In the genomic region with DNA sequence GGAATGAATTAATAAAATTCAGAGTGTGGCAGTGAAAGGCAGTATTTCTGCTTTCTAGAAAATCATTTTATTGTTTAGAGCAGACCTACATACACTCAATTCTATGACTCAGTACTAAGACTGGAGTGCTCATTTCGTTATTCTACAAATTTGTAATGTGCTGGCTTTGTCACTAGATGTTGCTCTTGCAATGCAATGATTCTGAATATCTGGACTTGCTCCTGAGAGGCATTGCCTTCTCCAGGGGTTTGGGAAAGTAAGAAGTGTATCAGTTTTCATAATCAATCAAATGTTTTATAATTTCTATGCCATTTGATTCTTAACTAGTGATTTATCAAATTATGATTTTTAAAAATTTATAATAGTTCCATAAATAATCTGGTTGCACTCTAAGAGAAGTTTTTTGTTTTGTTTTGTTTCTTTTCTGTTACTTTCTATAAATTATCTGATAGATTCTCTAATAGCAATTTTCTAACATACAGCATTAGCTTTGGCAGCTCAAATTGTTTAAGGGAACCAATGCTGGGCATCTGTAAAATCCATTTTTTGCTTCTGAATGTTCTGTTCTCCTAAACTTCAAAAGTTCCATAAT, we compare ENCODE assay signal across 8 cellular contexts.
A peak's percentile ranks its signal among the peaks of the same experiment; 100 is the strongest.
DNase-seq lines count a peak whose midpoint lies in the region; ATAC-seq and TF ChIP-seq lines count a peak whose summit lies in the region.

No MANE protein-coding gene starts in this region.

- H3K4me2 ChIP-seq in GM23338 (no peak overlapping the region), mesendoderm (ENCODE audit: low read length) (no peak overlapping the region)

- no peak overlapping the region for H2AK5ac ChIP-seq in mesendoderm (ENCODE audit: low read length)

- intact Hi-C loops in activated naive CD4-positive, alpha-beta T cell treated with anti-CD3 and anti-CD28 coated beads for 36 hours (cut with micrococcal nuclease): loop anchor here (1.0 to 5.0 kb wide), 5 partner anchors 97 to 729 kb away; no protein-coding TSS in a partner anchor

- no peak overlapping the region for H3K23ac ChIP-seq in mesendoderm (ENCODE audit: low read length)

- H2BK5ac ChIP-seq in mesendoderm (ENCODE audit: low read length): no peak overlapping the region

- H3K79me1 ChIP-seq in mesendoderm (ENCODE audit: low read length): no peaks in the 10 kb centered on the region

- no peak overlapping the region for H3K9ac ChIP-seq in mesendoderm (ENCODE audit: low read length)

- H3K4me1 ChIP-seq in GM23338 (ENCODE audit: insufficient read depth): peaks cover 27% of the 10 kb centered on the region
- H3K4me1 ChIP-seq in mesendoderm (ENCODE audit: control insufficient read depth, low read depth, low read length): peaks cover 4% of the 10 kb centered on the region

- in situ Hi-C loops in KBM-7 (cut with MboI; ENCODE audit: low pct_unique_long_range_greater_than_20kb, low sequenced_read_pairs): loop anchor here (10.0 kb wide), 1 partner anchor 191 kb away; no protein-coding TSS in a partner anchor

- no peaks in the 10 kb centered on the region for H3F3A ChIP-seq in GM23338 (replicated peaks; ENCODE audit: low read depth)

- H3K9me3 Mint-ChIP-seq in activated naive CD4-positive, alpha-beta T cell treated with anti-CD3 and anti-CD28 coated beads for 36 hours: no peaks in the 10 kb centered on the region
- H3K9me3 Mint-ChIP-seq in GM23338: no peaks in the 10 kb centered on the region

- WGBS in mesendoderm (ENCODE audit: extremely low coverage, insufficient coverage, low lambda C conversion rate): no CpG with 5 or more reads among the region's 1 CpG

- peak; percentile 78 for ATAC-seq in GM23338

- H3K36me3 ChIP-seq in GM23338 (ENCODE audit: insufficient read depth) (no peaks in the 10 kb centered on the region), mesendoderm (ENCODE audit: control insufficient read depth, insufficient read depth, low read length) (no peaks in the 10 kb centered on the region)

- no peak overlapping the region for H3K4me3 Mint-ChIP-seq in activated naive CD4-positive, alpha-beta T cell treated with anti-CD3 and anti-CD28 coated beads for 36 hours
- H3K4me3 Mint-ChIP-seq in GM23338: no peak overlapping the region

- H3K27me3 Mint-ChIP-seq in activated naive CD4-positive, alpha-beta T cell treated with anti-CD3 and anti-CD28 coated beads for 36 hours (ENCODE audit: low read depth): no peaks in the 10 kb centered on the region
- peaks cover 2% of the 10 kb centered on the region for H3K27me3 Mint-ChIP-seq in GM23338 (ENCODE audit: insufficient read depth, low read depth, poor library complexity)

- H4K8ac ChIP-seq in mesendoderm (ENCODE audit: low read depth, low read length): no peak overlapping the region

- CTCF ChIA-PET in activated naive CD4-positive, alpha-beta T cell treated with anti-CD3 and anti-CD28 coated beads for 36 hours (lab: Charles Lee): interaction anchor here (0.6 to 21.6 kb wide), 30 partner anchors 8 to 1345 kb away, joined by 3 to 474 read pairs (median 5); no protein-coding TSS in a partner anchor

- no peak overlapping the region for H2BK120ac ChIP-seq in mesendoderm (ENCODE audit: low read depth, low read length)

- H3K4me1 Mint-ChIP-seq in activated naive CD4-positive, alpha-beta T cell treated with anti-CD3 and anti-CD28 coated beads for 36 hours (ENCODE audit: low read depth): peaks cover 48% of the 10 kb centered on the region
- H3K4me1 Mint-ChIP-seq in GM23338: peaks cover 28% of the 10 kb centered on the region

- H4K5ac ChIP-seq in mesendoderm (ENCODE audit: low read length): no peak overlapping the region

- H3K27me3 ChIP-seq in GM23338 (ENCODE audit: insufficient read depth) (no peaks in the 10 kb centered on the region), mesendoderm (ENCODE audit: insufficient read depth, low read length, poor library complexity) (no peaks in the 10 kb centered on the region)

- no peak overlapping the region for H3K4me3 ChIP-seq in GM23338
- H3K4me3 ChIP-seq in mesendoderm (ENCODE audit: low read length): no peak overlapping the region

- H4K20me1 ChIP-seq in GM23338 (replicated peaks; ENCODE audit: insufficient read depth): no peaks in the 10 kb centered on the region

- no peak overlapping the region for H3K4ac ChIP-seq in mesendoderm (ENCODE audit: low read depth, low read length)

- H3K79me2 ChIP-seq in GM23338 (replicated peaks; ENCODE audit: insufficient read depth) (no peaks in the 10 kb centered on the region), mesendoderm (ENCODE audit: control insufficient read depth, insufficient read depth, low read length) (no peaks in the 10 kb centered on the region)

- H3K18ac ChIP-seq in mesendoderm (ENCODE audit: low read length): no peak overlapping the region

- no peaks in the 10 kb centered on the region for H3K36me3 Mint-ChIP-seq in activated naive CD4-positive, alpha-beta T cell treated with anti-CD3 and anti-CD28 coated beads for 36 hours (ENCODE audit: low read depth)
- H3K36me3 Mint-ChIP-seq in GM23338 (ENCODE audit: low read depth): no peaks in the 10 kb centered on the region

- peak; percentile 39 for DNase-seq in activated naive CD4-positive, alpha-beta T cell treated with anti-CD3 and anti-CD28 coated beads for 36 hours
- no peak for DNase-seq in activated naive CD4-positive, alpha-beta T cell treated with Interleukin-2 at 50 U/mL for 16 hours
- DNase-seq in GM23338 (ENCODE audit: low spot score) (peak; percentile 68), KBM-7 (peak; percentile 76), RKO (ENCODE audit: low spot score) (peak; percentile 89), dermis microvascular lymphatic vessel endothelial cell (ENCODE audit: low read depth in 2 of 2) (peak; percentile 69 to 84), mesendoderm (peak; percentile 76), OCI-M2 (lab: John Stamatoyannopoulos, UW; ENCODE audit: unreplicated experiment) (no peak)

- peak overlapping the region; percentile 60; the same call in 1 of the 2 replicates for H2AFZ ChIP-seq in GM23338

- no peak overlapping the region for H3K27ac Mint-ChIP-seq in activated naive CD4-positive, alpha-beta T cell treated with anti-CD3 and anti-CD28 coated beads for 36 hours
- H3K27ac Mint-ChIP-seq in GM23338: no peak overlapping the region

- H2BK15ac ChIP-seq in mesendoderm (replicated peaks; ENCODE audit: low read depth): no peak overlapping the region

- no peak overlapping the region for H3K27ac ChIP-seq in GM23338 (ENCODE audit: low read depth)
- no peak overlapping the region for H3K27ac ChIP-seq in mesendoderm (ENCODE audit: low read depth, low read length)

- no peaks in the 10 kb centered on the region for H3K9me2 ChIP-seq in GM23338 (ENCODE audit: insufficient read depth)

- no peak overlapping the region for H3K56ac ChIP-seq in mesendoderm (ENCODE audit: low read length)

- peak; percentile 84 to 89 for TF ChIP-seq CTCF in GM23338 (conservative IDR thresholded peaks at IDR 0.05; ENCODE audit: low read depth in 2 of 2)

TF ChIP-seq in GM23338, 12 proteins besides CTCF, POLR2A, EP300 and RAD21 (continues in another document):
- TF ChIP-seq ZNF114 (CRISPR knock-in tag; IDR thresholded peaks at IDR 0.05) (no peak), CREB1 (CRISPR knock-in tag; IDR thresholded peaks at IDR 0.05; ENCODE audit: low read depth) (no peak), STAT1 (IDR thresholded peaks at IDR 0.05; ENCODE audit: unreplicated experiment) (no peak), POLR2AphosphoS5 (IDR thresholded peaks at IDR 0.05; ENCODE audit: low read depth) (no peak)

Comparison
In these comparisons a context has a peak if more than half of its experiments do, and no peak if none do; other contexts are left out.
1. DNase-seq: peak in activated naive CD4-positive, alpha-beta T cell treated with anti-CD3 and anti-CD28 coated beads for 36 hours (single experiment), GM23338 (single experiment), KBM-7 (single experiment), RKO (single experiment), dermis microvascular lymphatic vessel endothelial cell (2 of 2) and mesendoderm (single experiment); none in activated naive CD4-positive, alpha-beta T cell treated with Interleukin-2 at 50 U/mL for 16 hours (single experiment) and OCI-M2 (single experiment).